Comparison of ENCODE assay signal across 2 cellular contexts in the genomic region with DNA sequence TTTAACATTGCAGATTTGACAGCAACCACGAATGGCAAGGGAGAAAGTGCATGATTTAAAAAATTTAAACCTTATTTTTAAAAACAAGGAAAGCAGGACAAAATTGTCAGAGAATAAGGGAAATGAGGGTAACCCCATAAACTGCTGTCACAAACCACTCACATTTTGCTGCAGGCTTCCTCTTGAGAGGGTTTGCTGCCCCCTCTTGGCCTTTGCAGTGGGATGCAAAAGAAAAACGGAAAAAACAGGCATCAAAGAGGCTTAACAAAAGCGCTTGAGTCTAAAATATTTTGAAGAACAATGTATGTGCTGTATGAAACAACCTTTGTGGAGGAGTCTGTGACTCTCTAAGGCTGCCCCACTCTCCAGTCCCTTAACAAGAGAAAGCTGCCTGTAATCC.
TF ChIP-seq lines count a peak whose summit lies in the region.

No MANE protein-coding gene starts in this region.

TF ChIP-seq in SK-N-SH treated with all-trans-retinoic acid at 6 μM for 48 hours, 23 proteins besides CTCF, POLR2A, EP300 and RAD21 (continued from another document):
- TF ChIP-seq CSRNP3 (CRISPR knock-in tag; IDR thresholded peaks at IDR 0.05) (no peak), ZNF8 (CRISPR knock-in tag; IDR thresholded peaks at IDR 0.05) (no peak), ISL1 (CRISPR knock-in tag; IDR thresholded peaks at IDR 0.05) (no peak), OSR1 (CRISPR knock-in tag; IDR thresholded peaks at IDR 0.05) (no peak), CREB5 (CRISPR knock-in tag; IDR thresholded peaks at IDR 0.05; ENCODE audit: low read depth) (no peak), ARNTL (CRISPR knock-in tag; IDR thresholded peaks at IDR 0.05; ENCODE audit: borderline replicate concordance, low read depth) (no peak), ZNF70 (CRISPR knock-in tag; IDR thresholded peaks at IDR 0.05) (no peak), GLIS3 (CRISPR knock-in tag; IDR thresholded peaks at IDR 0.05) (no peak), CSDC2 (CRISPR knock-in tag; IDR thresholded peaks at IDR 0.05) (no peak), RARB (CRISPR knock-in tag; IDR thresholded peaks at IDR 0.05) (no peak), BACH2 (CRISPR knock-in tag; IDR thresholded peaks at IDR 0.05; ENCODE audit: borderline replicate concordance) (no peak), SNAI2 (CRISPR knock-in tag; IDR thresholded peaks at IDR 0.05) (no peak)
- TF ChIP-seq, protein P1, sequence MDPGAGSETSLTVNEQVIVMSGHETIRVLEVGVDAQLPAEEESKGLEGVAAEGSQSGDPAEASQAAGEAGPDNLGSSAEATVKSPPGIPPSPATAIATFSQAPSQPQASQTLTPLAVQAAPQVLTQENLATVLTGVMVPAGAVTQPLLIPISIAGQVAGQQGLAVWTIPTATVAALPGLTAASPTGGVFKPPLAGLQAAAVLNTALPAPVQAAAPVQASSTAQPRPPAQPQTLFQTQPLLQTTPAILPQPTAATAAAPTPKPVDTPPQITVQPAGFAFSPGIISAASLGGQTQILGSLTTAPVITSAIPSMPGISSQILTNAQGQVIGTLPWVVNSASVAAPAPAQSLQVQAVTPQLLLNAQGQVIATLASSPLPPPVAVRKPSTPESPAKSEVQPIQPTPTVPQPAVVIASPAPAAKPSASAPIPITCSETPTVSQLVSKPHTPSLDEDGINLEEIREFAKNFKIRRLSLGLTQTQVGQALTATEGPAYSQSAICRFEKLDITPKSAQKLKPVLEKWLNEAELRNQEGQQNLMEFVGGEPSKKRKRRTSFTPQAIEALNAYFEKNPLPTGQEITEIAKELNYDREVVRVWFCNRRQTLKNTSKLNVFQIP (CRISPR knock-in tag; IDR thresholded peaks at IDR 0.05; ENCODE audit: borderline replicate concordance, low read depth): no peak

TF ChIP-seq in H1, 55 proteins besides CTCF, POLR2A, EP300 and RAD21:
- TF ChIP-seq, protein P2, sequence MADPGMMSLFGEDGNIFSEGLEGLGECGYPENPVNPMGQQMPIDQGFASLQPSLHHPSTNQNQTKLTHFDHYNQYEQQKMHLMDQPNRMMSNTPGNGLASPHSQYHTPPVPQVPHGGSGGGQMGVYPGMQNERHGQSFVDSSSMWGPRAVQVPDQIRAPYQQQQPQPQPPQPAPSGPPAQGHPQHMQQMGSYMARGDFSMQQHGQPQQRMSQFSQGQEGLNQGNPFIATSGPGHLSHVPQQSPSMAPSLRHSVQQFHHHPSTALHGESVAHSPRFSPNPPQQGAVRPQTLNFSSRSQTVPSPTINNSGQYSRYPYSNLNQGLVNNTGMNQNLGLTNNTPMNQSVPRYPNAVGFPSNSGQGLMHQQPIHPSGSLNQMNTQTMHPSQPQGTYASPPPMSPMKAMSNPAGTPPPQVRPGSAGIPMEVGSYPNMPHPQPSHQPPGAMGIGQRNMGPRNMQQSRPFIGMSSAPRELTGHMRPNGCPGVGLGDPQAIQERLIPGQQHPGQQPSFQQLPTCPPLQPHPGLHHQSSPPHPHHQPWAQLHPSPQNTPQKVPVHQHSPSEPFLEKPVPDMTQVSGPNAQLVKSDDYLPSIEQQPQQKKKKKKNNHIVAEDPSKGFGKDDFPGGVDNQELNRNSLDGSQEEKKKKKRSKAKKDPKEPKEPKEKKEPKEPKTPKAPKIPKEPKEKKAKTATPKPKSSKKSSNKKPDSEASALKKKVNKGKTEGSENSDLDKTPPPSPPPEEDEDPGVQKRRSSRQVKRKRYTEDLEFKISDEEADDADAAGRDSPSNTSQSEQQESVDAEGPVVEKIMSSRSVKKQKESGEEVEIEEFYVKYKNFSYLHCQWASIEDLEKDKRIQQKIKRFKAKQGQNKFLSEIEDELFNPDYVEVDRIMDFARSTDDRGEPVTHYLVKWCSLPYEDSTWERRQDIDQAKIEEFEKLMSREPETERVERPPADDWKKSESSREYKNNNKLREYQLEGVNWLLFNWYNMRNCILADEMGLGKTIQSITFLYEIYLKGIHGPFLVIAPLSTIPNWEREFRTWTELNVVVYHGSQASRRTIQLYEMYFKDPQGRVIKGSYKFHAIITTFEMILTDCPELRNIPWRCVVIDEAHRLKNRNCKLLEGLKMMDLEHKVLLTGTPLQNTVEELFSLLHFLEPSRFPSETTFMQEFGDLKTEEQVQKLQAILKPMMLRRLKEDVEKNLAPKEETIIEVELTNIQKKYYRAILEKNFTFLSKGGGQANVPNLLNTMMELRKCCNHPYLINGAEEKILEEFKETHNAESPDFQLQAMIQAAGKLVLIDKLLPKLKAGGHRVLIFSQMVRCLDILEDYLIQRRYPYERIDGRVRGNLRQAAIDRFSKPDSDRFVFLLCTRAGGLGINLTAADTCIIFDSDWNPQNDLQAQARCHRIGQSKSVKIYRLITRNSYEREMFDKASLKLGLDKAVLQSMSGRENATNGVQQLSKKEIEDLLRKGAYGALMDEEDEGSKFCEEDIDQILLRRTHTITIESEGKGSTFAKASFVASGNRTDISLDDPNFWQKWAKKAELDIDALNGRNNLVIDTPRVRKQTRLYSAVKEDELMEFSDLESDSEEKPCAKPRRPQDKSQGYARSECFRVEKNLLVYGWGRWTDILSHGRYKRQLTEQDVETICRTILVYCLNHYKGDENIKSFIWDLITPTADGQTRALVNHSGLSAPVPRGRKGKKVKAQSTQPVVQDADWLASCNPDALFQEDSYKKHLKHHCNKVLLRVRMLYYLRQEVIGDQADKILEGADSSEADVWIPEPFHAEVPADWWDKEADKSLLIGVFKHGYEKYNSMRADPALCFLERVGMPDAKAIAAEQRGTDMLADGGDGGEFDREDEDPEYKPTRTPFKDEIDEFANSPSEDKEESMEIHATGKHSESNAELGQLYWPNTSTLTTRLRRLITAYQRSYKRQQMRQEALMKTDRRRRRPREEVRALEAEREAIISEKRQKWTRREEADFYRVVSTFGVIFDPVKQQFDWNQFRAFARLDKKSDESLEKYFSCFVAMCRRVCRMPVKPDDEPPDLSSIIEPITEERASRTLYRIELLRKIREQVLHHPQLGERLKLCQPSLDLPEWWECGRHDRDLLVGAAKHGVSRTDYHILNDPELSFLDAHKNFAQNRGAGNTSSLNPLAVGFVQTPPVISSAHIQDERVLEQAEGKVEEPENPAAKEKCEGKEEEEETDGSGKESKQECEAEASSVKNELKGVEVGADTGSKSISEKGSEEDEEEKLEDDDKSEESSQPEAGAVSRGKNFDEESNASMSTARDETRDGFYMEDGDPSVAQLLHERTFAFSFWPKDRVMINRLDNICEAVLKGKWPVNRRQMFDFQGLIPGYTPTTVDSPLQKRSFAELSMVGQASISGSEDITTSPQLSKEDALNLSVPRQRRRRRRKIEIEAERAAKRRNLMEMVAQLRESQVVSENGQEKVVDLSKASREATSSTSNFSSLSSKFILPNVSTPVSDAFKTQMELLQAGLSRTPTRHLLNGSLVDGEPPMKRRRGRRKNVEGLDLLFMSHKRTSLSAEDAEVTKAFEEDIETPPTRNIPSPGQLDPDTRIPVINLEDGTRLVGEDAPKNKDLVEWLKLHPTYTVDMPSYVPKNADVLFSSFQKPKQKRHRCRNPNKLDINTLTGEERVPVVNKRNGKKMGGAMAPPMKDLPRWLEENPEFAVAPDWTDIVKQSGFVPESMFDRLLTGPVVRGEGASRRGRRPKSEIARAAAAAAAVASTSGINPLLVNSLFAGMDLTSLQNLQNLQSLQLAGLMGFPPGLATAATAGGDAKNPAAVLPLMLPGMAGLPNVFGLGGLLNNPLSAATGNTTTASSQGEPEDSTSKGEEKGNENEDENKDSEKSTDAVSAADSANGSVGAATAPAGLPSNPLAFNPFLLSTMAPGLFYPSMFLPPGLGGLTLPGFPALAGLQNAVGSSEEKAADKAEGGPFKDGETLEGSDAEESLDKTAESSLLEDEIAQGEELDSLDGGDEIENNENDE (IDR thresholded peaks at IDR 0.05; ENCODE audit: insufficient replicate concordance, low read length): no peak
- no peak for TF ChIP-seq RBBP5 (IDR thresholded peaks at IDR 0.05; ENCODE audit: borderline replicate concordance, low read depth, low read length)
- TF ChIP-seq JUND (IDR thresholded peaks at IDR 0.05; ENCODE audit: low read length): no peak
- TF ChIP-seq, protein P3, sequence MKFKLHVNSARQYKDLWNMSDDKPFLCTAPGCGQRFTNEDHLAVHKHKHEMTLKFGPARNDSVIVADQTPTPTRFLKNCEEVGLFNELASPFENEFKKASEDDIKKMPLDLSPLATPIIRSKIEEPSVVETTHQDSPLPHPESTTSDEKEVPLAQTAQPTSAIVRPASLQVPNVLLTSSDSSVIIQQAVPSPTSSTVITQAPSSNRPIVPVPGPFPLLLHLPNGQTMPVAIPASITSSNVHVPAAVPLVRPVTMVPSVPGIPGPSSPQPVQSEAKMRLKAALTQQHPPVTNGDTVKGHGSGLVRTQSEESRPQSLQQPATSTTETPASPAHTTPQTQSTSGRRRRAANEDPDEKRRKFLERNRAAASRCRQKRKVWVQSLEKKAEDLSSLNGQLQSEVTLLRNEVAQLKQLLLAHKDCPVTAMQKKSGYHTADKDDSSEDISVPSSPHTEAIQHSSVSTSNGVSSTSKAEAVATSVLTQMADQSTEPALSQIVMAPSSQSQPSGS (IDR thresholded peaks at IDR 0.05; ENCODE audit: low read length): no peak
- no peak for TF ChIP-seq BRCA1 (IDR thresholded peaks at IDR 0.05; ENCODE audit: low read depth, low read length)
- no peak for TF ChIP-seq MAFK (IDR thresholded peaks at IDR 0.05; ENCODE audit: low read depth, low read length)
- TF ChIP-seq RFX5 (IDR thresholded peaks at IDR 0.05; ENCODE audit: borderline replicate concordance, low read depth, low read length): no peak
TF ChIP-seq in H1: peak in this region for 0.
